8 cellular contexts compared by ENCODE assay signal in genomic region chr7:151059362-151060112, GRCh38. TPM values are rescaled to one million over a fixed set of nuclear protein-coding genes. Genes with fewer than 3 reads are reported as not detected.
A peak's percentile ranks its signal among the peaks of the same experiment; 100 is the strongest.
DNase-seq lines count a peak whose midpoint lies in the region; ATAC-seq and TF ChIP-seq lines count a peak whose summit lies in the region.

TSS of gene SLC4A2 (plus strand) at chr7:151059589. CDS start at chr7:151061988, 2,399 bp downstream.

- H3K9ac ChIP-seq in subcutaneous abdominal adipose tissue (ENCODE audit: low read length in 5 of 5): peak within 1 kb of the TSS; percentile 73 to 94 (median 83)

- TF ChIP-seq CTCF in RWPE1 (conservative IDR thresholded peaks at IDR 0.05; ENCODE audit: low read depth) (peak; percentile 63), fibroblast of pulmonary artery (IDR thresholded peaks at IDR 0.05; ENCODE audit: low read length, missing control alignments) (peak; percentile 38)

- peaks cover 25 to 28% of the 10 kb centered on the region in 2 donors for H3K4me1 Mint-ChIP-seq in natural killer cell treated with Interleukin-12 subunit alpha and Interleukin-12 subunit beta and Interleukin-15 and Interleukin-18, amount 100 ng/mL, for 72 hours (ENCODE audit: low read depth in 2 of 2)

- H3K27ac Mint-ChIP-seq in natural killer cell treated with Interleukin-12 subunit alpha and Interleukin-12 subunit beta and Interleukin-15 and Interleukin-18, amount 100 ng/mL, for 72 hours: peak within 1 kb of the TSS; percentile 83 to 92

- ATAC-seq in natural killer cell treated with Interleukin-12 subunit alpha and Interleukin-12 subunit beta and Interleukin-15 and Interleukin-18, amount 100 ng/mL, for 72 hours: peak; percentile 63 to 69

- peak within 1 kb of the TSS; percentile 85 for H3K4me3 ChIP-seq in fibroblast of pulmonary artery (replicated peaks; ENCODE audit: low read depth, low read length)
- peak within 1 kb of the TSS; percentile 81 to 95 (median 93) for H3K4me3 ChIP-seq in subcutaneous abdominal adipose tissue (ENCODE audit: low read depth in 1 of 5, low read length in 5 of 5)

- H3K4me1 ChIP-seq in subcutaneous abdominal adipose tissue (ENCODE audit: control insufficient read depth in 5 of 5, insufficient read depth in 5 of 5, low read length in 5 of 5): peaks cover 6 to 60% (median 56%) of the 10 kb centered on the region in 5 donors

- peak within 1 kb of the TSS; percentile 96 for H3K27ac ChIP-seq in RWPE1
- H3K27ac ChIP-seq in subcutaneous abdominal adipose tissue (ENCODE audit: low read depth, low read length): peak within 1 kb of the TSS; percentile 97

- H3K9me3 Mint-ChIP-seq in natural killer cell treated with Interleukin-12 subunit alpha and Interleukin-12 subunit beta and Interleukin-15 and Interleukin-18, amount 100 ng/mL, for 72 hours: no peaks in the 10 kb centered on the region

- H3K9me3 ChIP-seq in subcutaneous abdominal adipose tissue (ENCODE audit: control insufficient read depth in 5 of 5, low read length in 5 of 5): no peaks in the 10 kb centered on the region

- POLR2A ChIA-PET in RWPE1 (lab: Yijun Ruan, JAX; ENCODE audit: low non-redundant PET): no interaction called here

- H3K27me3 Mint-ChIP-seq in natural killer cell treated with Interleukin-12 subunit alpha and Interleukin-12 subunit beta and Interleukin-15 and Interleukin-18, amount 100 ng/mL, for 72 hours: no peaks in the 10 kb centered on the region

- H3K4me3 Mint-ChIP-seq in natural killer cell treated with Interleukin-12 subunit alpha and Interleukin-12 subunit beta and Interleukin-15 and Interleukin-18, amount 100 ng/mL, for 72 hours: peak within 1 kb of the TSS; percentile 93

- peaks cover 0 to 15% (median 3%) of the 10 kb centered on the region in 5 donors for H3K36me3 ChIP-seq in subcutaneous abdominal adipose tissue (ENCODE audit: control insufficient read depth in 5 of 5, insufficient read depth in 5 of 5, low read length in 5 of 5)

- no peaks in the 10 kb centered on the region for H3K27me3 ChIP-seq in subcutaneous abdominal adipose tissue (ENCODE audit: control insufficient read depth in 5 of 5, insufficient read depth in 4 of 5, low read length in 5 of 5)

- no peaks in the 10 kb centered on the region for H3K36me3 Mint-ChIP-seq in natural killer cell treated with Interleukin-12 subunit alpha and Interleukin-12 subunit beta and Interleukin-15 and Interleukin-18, amount 100 ng/mL, for 72 hours

- DNase-seq in C1 segment of cervical spinal cord (lab: John Stamatoyannopoulos, UW) (peak; percentile 13 to 95 (median 85)), GM19238 (ENCODE audit: insufficient read length, low spot score) (peak; percentile 96), HPDE6-E6E7 (ENCODE audit: extremely low spot score) (peak; percentile 69), RWPE1 (ENCODE audit: low spot score) (peak; percentile 81), fibroblast of pulmonary artery (ENCODE audit: low read depth) (peak; percentile 65)
- peak; percentile 91 for DNase-seq in activated effector memory CD4-positive, alpha-beta T cell treated with anti-CD3 and anti-CD28 coated beads, Interleukin-2, amount 50 U/mL, for 16 hours
- peak; percentile 84 for DNase-seq in natural killer cell treated with Interleukin-12 subunit alpha and Interleukin-12 subunit beta and Interleukin-15 and Interleukin-18, amount 100 ng/mL, for 72 hours (ENCODE audit: low spot score)

- CTCF ChIA-PET in RWPE1 (lab: Yijun Ruan, JAX): interaction anchor here (0.6 kb wide), 1 partner anchor 15 kb away, joined by 3 read pairs; no protein-coding TSS in a partner anchor

RNA-seq across cellular contexts. Expression of gene SLC4A2, which starts in this region (rescaled TPM):
- 100 to 1,000 TPM; 117 to 195 TPM for total RNA-seq in natural killer cell treated with Interleukin-12 subunit alpha and Interleukin-12 subunit beta and Interleukin-15 and Interleukin-18, amount 100 ng/mL, for 72 hours

Comparison
In these comparisons a context has a peak if more than half of its experiments do, and no peak if none do; other contexts are left out.
1. Peak in every context shown above with its lines: DNase-seq, ATAC-seq, H3K4me3 ChIP-seq and H3K27ac ChIP-seq.